In the genomic region with DNA sequence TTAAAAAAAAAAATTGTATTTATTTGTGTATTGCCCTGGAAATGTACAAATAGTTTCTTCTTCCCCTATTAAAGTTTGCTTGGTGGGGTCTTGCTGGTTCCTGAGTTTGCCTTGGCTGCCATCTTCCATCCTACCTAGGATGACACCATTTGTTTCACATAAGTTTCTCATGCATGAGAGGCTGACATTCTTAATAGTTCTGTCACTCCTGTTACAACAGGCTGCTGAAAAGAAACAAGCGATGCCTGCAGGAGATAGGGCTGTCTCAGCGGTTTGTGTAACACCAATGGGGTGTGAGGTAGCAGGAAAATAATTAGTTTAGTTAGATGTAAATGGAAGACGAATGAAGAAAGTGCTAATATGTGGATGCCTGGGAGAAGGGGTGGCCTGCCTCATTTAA, we compare ENCODE assay signal across 8 cellular contexts.
"Had no signal": no experiment of that assay in that cellular context is flagged by ENCODE, and none has a peak within 500 bp of the region (broad histone marks: within the 10 kb centered on the region; RNA-seq: fewer than 3 reads in every experiment).

No MANE protein-coding gene starts in this region.

- DNase-seq: GDM1, GF-D8 had no signal

- ATAC-seq: GM12878 had no signal

- H3K4me3 ChIP-seq: GM12878 had no signal

- FAIRE-seq: G401.6, GM12878, GM12891, GM12892, GM18507, GM19239 had no signal
